Comparison of ENCODE assay signal across 2 cellular contexts in genomic region chr21:29360799-29361765, GRCh38.
TF ChIP-seq lines count a peak whose summit lies in the region.

No MANE protein-coding gene starts in this region.

TF ChIP-seq in IMR-90, 13 proteins besides CTCF, POLR2A, EP300 and RAD21 (continued from another document):
- TF ChIP-seq ELK1 (IDR thresholded peaks at IDR 0.05; ENCODE audit: borderline replicate concordance, low read depth, low read length) (no peak), USF2 (IDR thresholded peaks at IDR 0.05; ENCODE audit: low read depth, low read length) (no peak), MAFK (IDR thresholded peaks at IDR 0.05; ENCODE audit: low read depth, low read length) (no peak), MAZ (IDR thresholded peaks at IDR 0.05; ENCODE audit: borderline replicate concordance, low read depth, low read length) (no peak), SMC3 (IDR thresholded peaks at IDR 0.05; ENCODE audit: low read depth, low read length) (no peak), RFX5 (IDR thresholded peaks at IDR 0.05; ENCODE audit: low read depth, low read length) (no peak), NFE2L2 (IDR thresholded peaks at IDR 0.05; ENCODE audit: low read depth, low read length) (no peak), MXI1 (IDR thresholded peaks at IDR 0.05; ENCODE audit: borderline replicate concordance, low read depth, low read length) (no peak), BHLHE40 (IDR thresholded peaks at IDR 0.05; ENCODE audit: low read depth, low read length) (no peak), CEBPB (IDR thresholded peaks at IDR 0.05; ENCODE audit: low read depth, low read length) (no peak)

TF ChIP-seq in WTC11, 78 proteins besides CTCF, POLR2A, EP300 and RAD21 (continued from another document):
- TF ChIP-seq HMGA2 (CRISPR knock-in tag; IDR thresholded peaks at IDR 0.05) (no peak), ZNF423 (CRISPR knock-in tag; IDR thresholded peaks at IDR 0.05) (no peak), SP1 (CRISPR knock-in tag; conservative IDR thresholded peaks at IDR 0.05) (no peak), FOXK1 (CRISPR knock-in tag; IDR thresholded peaks at IDR 0.05) (no peak), TEAD1 (CRISPR knock-in tag; IDR thresholded peaks at IDR 0.05) (no peak), ATF2 (CRISPR knock-in tag; IDR thresholded peaks at IDR 0.05; ENCODE audit: borderline replicate concordance, low read depth) (no peak), NR3C1 (CRISPR knock-in tag; conservative IDR thresholded peaks at IDR 0.05; ENCODE audit: low read depth) (no peak), JUN (CRISPR knock-in tag; IDR thresholded peaks at IDR 0.05) (no peak), ATF6 (CRISPR knock-in tag; IDR thresholded peaks at IDR 0.05) (no peak)
